Comparison of ENCODE assay signal across 16 cellular contexts in the genomic region with DNA sequence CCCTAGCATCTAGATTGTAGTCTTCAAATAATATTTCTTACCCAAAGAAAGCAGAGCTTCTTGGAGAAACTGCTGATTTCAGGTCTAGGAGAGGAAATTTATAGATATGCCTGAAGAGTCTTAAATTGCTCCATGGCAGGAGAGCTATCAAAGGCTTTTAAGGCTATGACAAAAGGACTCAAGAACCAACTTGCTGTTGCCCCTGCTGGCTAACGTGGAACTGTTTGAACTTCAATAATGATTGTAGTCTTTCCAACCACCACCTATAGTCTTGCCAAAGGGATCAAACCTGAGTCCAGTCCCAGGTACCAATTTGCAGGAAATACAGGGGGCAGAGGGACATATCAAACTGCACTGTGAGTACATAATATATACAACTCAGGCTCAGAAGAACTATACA.
A peak's percentile ranks its signal among the peaks of the same experiment; 100 is the strongest.
DNase-seq lines count a peak whose midpoint lies in the region; ATAC-seq and TF ChIP-seq lines count a peak whose summit lies in the region.
"Had no signal": no experiment of that assay in that cellular context is flagged by ENCODE, and none has a peak within 500 bp of the region (broad histone marks: within the 10 kb centered on the region; RNA-seq: fewer than 3 reads in every experiment).

No MANE protein-coding gene starts in this region.

- H3K36me3 ChIP-seq in mesendoderm (ENCODE audit: control insufficient read depth, insufficient read depth, low read length), result no peaks in the 10 kb centered on the region

- no peak overlapping the region for H2BK5ac ChIP-seq in mesendoderm (ENCODE audit: low read length)

- no peak overlapping the region for H4K8ac ChIP-seq in mesendoderm (ENCODE audit: low read depth, low read length)

- no peak overlapping the region for H2AK5ac ChIP-seq in mesendoderm (ENCODE audit: low read length)

- DNase-seq in NCI-H82 (lab: John Stamatoyannopoulos, UW) (peak; percentile 14), NCI-H82 treated with DMSO at 0.1 percent for 48 hours (lab: John Stamatoyannopoulos, UW; ENCODE audit: unreplicated experiment) (no peak), NCI-H69 (lab: John Stamatoyannopoulos, UW) (peak; percentile 31), foreskin keratinocyte (no peak), mesendoderm (peak; percentile 35), DMS153 treated with DMSO at 0.1 percent for 48 hours (lab: John Stamatoyannopoulos, UW; ENCODE audit: unreplicated experiment) (no peak), HK-2 (ENCODE audit: unreplicated experiment) (no peak), occipital lobe (lab: John Stamatoyannopoulos, UW) (no peak)
- DNase-seq: ACHN; C1 segment of cervical spinal cord; Calu3; CD4-positive, alpha-beta T cell; DMS 273 treated with DMSO at 0.1 percent for 48 hours; DND-41; GF-D8; IMR-90 had no signal

- no peak overlapping the region for H3K23ac ChIP-seq in mesendoderm (ENCODE audit: low read length)

- ATAC-seq in foreskin keratinocyte, result peak; percentile 28

- no peak overlapping the region for H2BK15ac ChIP-seq in mesendoderm (replicated peaks; ENCODE audit: low read depth)

- H3K9ac ChIP-seq in mesendoderm (ENCODE audit: low read length), result no peak overlapping the region

- H2BK120ac ChIP-seq in mesendoderm (ENCODE audit: low read depth, low read length), result no peak overlapping the region

- H3K4me1 ChIP-seq in foreskin keratinocyte (no peaks in the 10 kb centered on the region), mesendoderm (ENCODE audit: control insufficient read depth, low read depth, low read length) (no peaks in the 10 kb centered on the region)

- no peaks in the 10 kb centered on the region for H3K79me1 ChIP-seq in mesendoderm (ENCODE audit: low read length)

- H3K79me2 ChIP-seq in mesendoderm (ENCODE audit: control insufficient read depth, insufficient read depth, low read length), result no peaks in the 10 kb centered on the region

- no peak overlapping the region for H4K5ac ChIP-seq in mesendoderm (ENCODE audit: low read length)

- H3K4me2 ChIP-seq in mesendoderm (ENCODE audit: low read length), result no peak overlapping the region

- H3K56ac ChIP-seq in mesendoderm (ENCODE audit: low read length), result no peak overlapping the region

- no peaks in the 10 kb centered on the region for H3K27me3 ChIP-seq in foreskin keratinocyte
- no peaks in the 10 kb centered on the region for H3K27me3 ChIP-seq in mesendoderm (ENCODE audit: insufficient read depth, low read length, poor library complexity)

- H3K4ac ChIP-seq in mesendoderm (ENCODE audit: low read depth, low read length), result no peak overlapping the region

- H3K27ac ChIP-seq in foreskin keratinocyte (no peak overlapping the region), mesendoderm (ENCODE audit: low read depth, low read length) (no peak overlapping the region)

- H3K18ac ChIP-seq in mesendoderm (ENCODE audit: low read length), result no peak overlapping the region

- WGBS in mesendoderm (ENCODE audit: extremely low coverage, insufficient coverage, low lambda C conversion rate), result no CpG with 5 or more reads among the region's 1 CpG

- H3K4me3 ChIP-seq in mesendoderm (ENCODE audit: low read length), result no peak overlapping the region

- TF ChIP-seq CTCF in foreskin keratinocyte (conservative IDR thresholded peaks at IDR 0.05), result no peak

Comparison
In these comparisons a context has a peak if more than half of its experiments do, and no peak if none do; other contexts are left out.
1. DNase-seq: peak in NCI-H82 (single experiment), NCI-H69 (single experiment) and mesendoderm (single experiment); none in NCI-H82 treated with DMSO at 0.1 percent for 48 hours (single experiment), foreskin keratinocyte (0 of 2), DMS153 treated with DMSO at 0.1 percent for 48 hours (single experiment), HK-2 (single experiment) and occipital lobe (single experiment).